16 cellular contexts compared by ENCODE assay signal in genomic region chr3:64549869-64550268, GRCh38.
A peak's percentile ranks its signal among the peaks of the same experiment; 100 is the strongest.
DNase-seq lines count a peak whose midpoint lies in the region; ATAC-seq and TF ChIP-seq lines count a peak whose summit lies in the region.
"Had no signal": no experiment of that assay in that cellular context is flagged by ENCODE, and none has a peak within 500 bp of the region (broad histone marks: within the 10 kb centered on the region; RNA-seq: fewer than 3 reads in every experiment).

No MANE protein-coding gene starts in this region.

- no peak overlapping the region for H3K4me2 ChIP-seq in SK-N-SH

- WGBS in SK-N-SH (ENCODE audit: low lambda C conversion rate), result 65% methylated on average over 3 of the region's 3 CpGs
- 49% methylated on average over 3 of the region's 3 CpGs for WGBS in prostate gland
- WGBS in transverse colon (ENCODE audit: low coverage in 1 of 2), 2 donors, result 47 to 66% methylated on average over 3 of the region's 3 CpGs

- no peaks in the 10 kb centered on the region for H3K79me2 ChIP-seq in SK-N-SH (ENCODE audit: insufficient read depth)

- TF ChIP-seq CTCF in SK-N-SH (IDR thresholded peaks at IDR 0.05) (no peak), prostate gland (IDR thresholded peaks at IDR 0.05) (no peak), transverse colon (IDR thresholded peaks at IDR 0.05) (no peak), brain microvascular endothelial cell (IDR thresholded peaks at IDR 0.05; ENCODE audit: low read depth, low read length, missing control alignments) (no peak)

- ATAC-seq in SK-N-SH treated with all-trans-retinoic acid at 6 μM for 48 hours, result no peak
- ATAC-seq in GM21576 (IDR thresholded peaks at IDR 0.05; ENCODE audit: unreplicated experiment), result no peak
- ATAC-seq: CD8-positive, alpha-beta T cell; HepG2 had no signal

- no peaks in the 10 kb centered on the region for H4K20me1 ChIP-seq in SK-N-SH (ENCODE audit: insufficient read depth)

- TF ChIP-seq EP300 in SK-N-SH (IDR thresholded peaks at IDR 0.05; ENCODE audit: borderline replicate concordance in 1 of 2, low read depth in 1 of 2, low read length in 1 of 2) (no peak; a peak in 1 of 4 replicates), transverse colon (IDR thresholded peaks at IDR 0.05; ENCODE audit: low read depth) (no peak)

- no peak overlapping the region for H3K4me3 ChIP-seq in SK-N-SH (ENCODE audit: low read depth in 2 of 2, low read length in 1 of 2)
- no peak overlapping the region for H3K4me3 ChIP-seq in prostate gland
- no peak overlapping the region for H3K4me3 ChIP-seq in transverse colon
- H3K4me3 ChIP-seq in brain microvascular endothelial cell (ENCODE audit: low read depth, low read length), result no peak overlapping the region

- intact Hi-C loops in prostate gland (cut with DNase I) (loop anchor here (5.0 kb wide), 2 partner anchors 62 to 117 kb away; no protein-coding TSS in a partner anchor), transverse colon (cut with DNase I; ENCODE audit: low total_unique reads) (no loop called here)

- H3K27ac ChIP-seq in SK-N-SH (ENCODE audit: low read depth in 2 of 2, low read length in 1 of 2) (peak overlapping the region in 1 of 2 experiments; percentile 68; a peak in 2 of 4 replicates), prostate gland (peak overlapping the region; percentile 31), transverse colon (peak overlapping the region; percentile 59 to 89 (median 79)), brain microvascular endothelial cell (no peak overlapping the region)
- H3K27ac ChIP-seq: 22Rv1 had no signal

- no peaks in the 10 kb centered on the region for H3K27me3 ChIP-seq in SK-N-SH (ENCODE audit: insufficient read depth)
- H3K27me3 ChIP-seq in prostate gland (replicated peaks; ENCODE audit: insufficient read depth), result no peaks in the 10 kb centered on the region
- H3K27me3 ChIP-seq in transverse colon, result no peaks in the 10 kb centered on the region
- no peaks in the 10 kb centered on the region for H3K27me3 ChIP-seq in brain microvascular endothelial cell (replicated peaks)

- peaks cover 0 to 15% of the 10 kb centered on the region in 2 experiments; a peak in 1 of 4 replicates for H3K4me1 ChIP-seq in SK-N-SH (ENCODE audit: control insufficient read depth in 1 of 2, insufficient read depth in 2 of 2, low read depth in 1 of 2, low read length in 1 of 2)
- H3K4me1 ChIP-seq in prostate gland (replicated peaks), result peaks cover 15% of the 10 kb centered on the region
- peaks cover 5 to 20% (median 10%) of the 10 kb centered on the region in 4 donors for H3K4me1 ChIP-seq in transverse colon

- peaks cover 0 to 49% of the 10 kb centered on the region in 2 experiments for H3K36me3 ChIP-seq in SK-N-SH (replicated peaks in 1 of 2; ENCODE audit: control insufficient read depth in 1 of 2, insufficient read depth in 2 of 2, low read length in 1 of 2)
- no peaks in the 10 kb centered on the region for H3K36me3 ChIP-seq in prostate gland
- H3K36me3 ChIP-seq in transverse colon, result no peaks in the 10 kb centered on the region
- H3K36me3 ChIP-seq in brain microvascular endothelial cell (replicated peaks), result no peaks in the 10 kb centered on the region

- POLR2A ChIA-PET in SK-N-SH (lab: Yijun Ruan, JAX), result no interaction called here

- DNase-seq in SK-N-SH (peak; percentile 15), prostate gland (ENCODE audit: low spot score) (no peak), transverse colon (no peak), brain microvascular endothelial cell (no peak), SIG-M5 (lab: John Stamatoyannopoulos, UW) (no peak)
- DNase-seq: CD8-positive, alpha-beta T cell; COR-L47; DMS153; DMS79 treated with DMSO at 0.1 percent for 48 hours; EL; HCEC 1CT; HFFc6 had no signal

- no peak overlapping the region for H2AFZ ChIP-seq in SK-N-SH (ENCODE audit: low read depth)

- CTCF ChIA-PET in SK-N-SH (lab: Yijun Ruan, JAX), result interaction anchor here (1.2 to 2.3 kb wide), 2 partner anchors 16 to 24 kb away, joined by 3 to 14 read pairs; no protein-coding TSS in a partner anchor

- no peaks in the 10 kb centered on the region for H3F3A ChIP-seq in SK-N-SH (replicated peaks; ENCODE audit: insufficient read depth)

- no peaks in the 10 kb centered on the region for H3K9me2 ChIP-seq in SK-N-SH

- no peak for TF ChIP-seq RAD21 in SK-N-SH (IDR thresholded peaks at IDR 0.05; ENCODE audit: low read length)

- in situ Hi-C loops in transverse colon (cut with MboI; ENCODE audit: low pct_ligation_motif_present in 1 of 4, low pct_unique_long_range_greater_than_20kb in 1 of 4, low sequenced_read_pairs in 3 of 4) (loop anchor here in 3 of 4 donors (25.0 kb wide), 5 partner anchors 612 to 1187 kb away; no protein-coding TSS in a partner anchor), brain microvascular endothelial cell (cut with HindIII; ENCODE audit: low pct_ligation_motif_present, low sequenced_read_pairs) (no loop called here)

- no peak for TF ChIP-seq POLR2A in prostate gland (IDR thresholded peaks at IDR 0.05)
- TF ChIP-seq POLR2A in transverse colon (IDR thresholded peaks at IDR 0.05), result no peak

- H3K9me3 ChIP-seq in SK-N-SH, result no peaks in the 10 kb centered on the region
- no peaks in the 10 kb centered on the region for H3K9me3 ChIP-seq in prostate gland
- no peaks in the 10 kb centered on the region for H3K9me3 ChIP-seq in transverse colon

- no peak overlapping the region for H3K9ac ChIP-seq in SK-N-SH

TF ChIP-seq in SK-N-SH, 30 proteins besides CTCF, POLR2A, EP300 and RAD21:
- TF ChIP-seq FOXJ3 (CRISPR knock-in tag; IDR thresholded peaks at IDR 0.05) (no peak), NRF1 (IDR thresholded peaks at IDR 0.05; ENCODE audit: low read depth, low read length) (no peak), NFIC (IDR thresholded peaks at IDR 0.05; ENCODE audit: borderline replicate concordance) (no peak), YY1 (IDR thresholded peaks at IDR 0.05; ENCODE audit: low read depth) (no peak), FOSL2 (IDR thresholded peaks at IDR 0.05; ENCODE audit: borderline replicate concordance, low read depth) (no peak), JUND (IDR thresholded peaks at IDR 0.05) (no peak), RXRA (IDR thresholded peaks at IDR 0.05; ENCODE audit: borderline replicate concordance, low read depth) (no peak), RCOR1 (IDR thresholded peaks at IDR 0.05; ENCODE audit: low read length) (0 out of 2 replicates have a peak, but pooled peaks have one; percentile 36), MAX (IDR thresholded peaks at IDR 0.05; ENCODE audit: low read depth) (no peak), MXI1 (IDR thresholded peaks at IDR 0.05; ENCODE audit: low read depth, low read length) (0 out of 2 replicates have a peak, but pooled peaks have one; percentile 15), TAF1 (IDR thresholded peaks at IDR 0.05; ENCODE audit: borderline replicate concordance, low read depth, low read length) (no peak), GATA2 (CRISPR knock-in tag; IDR thresholded peaks at IDR 0.05) (peak; percentile 81), USF2 (IDR thresholded peaks at IDR 0.05; ENCODE audit: borderline replicate concordance, low read depth, low read length) (no peak)
TF ChIP-seq in SK-N-SH: peak in this region for 3.

TF ChIP-seq in SK-N-SH treated with all-trans-retinoic acid at 6 μM for 48 hours, 23 proteins besides CTCF, POLR2A, EP300 and RAD21 (continues in another document):
- TF ChIP-seq ZC3H10 (CRISPR knock-in tag; IDR thresholded peaks at IDR 0.05) (no peak), PPARA (CRISPR knock-in tag; IDR thresholded peaks at IDR 0.05; ENCODE audit: borderline replicate concordance) (no peak), TSHZ2 (CRISPR knock-in tag; IDR thresholded peaks at IDR 0.05) (no peak), POU6F1 (CRISPR knock-in tag; IDR thresholded peaks at IDR 0.05; ENCODE audit: borderline replicate concordance, low read depth) (no peak), SNAI2 (CRISPR knock-in tag; IDR thresholded peaks at IDR 0.05) (no peak), GLIS3 (CRISPR knock-in tag; IDR thresholded peaks at IDR 0.05) (no peak), ZFP3 (CRISPR knock-in tag; IDR thresholded peaks at IDR 0.05) (no peak), ISL1 (CRISPR knock-in tag; IDR thresholded peaks at IDR 0.05) (no peak)
